In genomic region chr5:69300537-69301203, GRCh38 we compare ENCODE assay signal across 1 cellular context.
TF ChIP-seq lines count a peak whose summit lies in the region.

No MANE protein-coding gene starts in this region.

TF ChIP-seq in H1, 55 proteins besides CTCF, POLR2A, EP300 and RAD21:
- TF ChIP-seq SP2 (IDR thresholded peaks at IDR 0.05; ENCODE audit: low read length) (no peak), TAF1 (IDR thresholded peaks at IDR 0.05; ENCODE audit: low read depth, low read length) (no peak), CEBPB (IDR thresholded peaks at IDR 0.05; ENCODE audit: low read depth, low read length) (peak; percentile 34; the same call in 1 of the 2 replicates), RFX5 (IDR thresholded peaks at IDR 0.05; ENCODE audit: borderline replicate concordance, low read depth, low read length) (no peak), SRF (IDR thresholded peaks at IDR 0.05; ENCODE audit: low read depth, low read length) (no peak)
